In genomic region chr15:74995182-74995778, GRCh38 we compare ENCODE assay signal across 8 cellular contexts. TPM values are rescaled to one million over a fixed set of nuclear protein-coding genes. Genes with fewer than 3 reads are reported as not detected.
DNase-seq lines count a peak whose midpoint lies in the region; ATAC-seq and TF ChIP-seq lines count a peak whose summit lies in the region.

TSS of gene SCAMP5 (plus strand) at chr15:74995563. CDS start at chr15:75011840, 16,277 bp downstream.

- peak; percentile 91 to 98 for ATAC-seq in left cardiac atrium

- no peak within 1 kb of the TSS for H2BK5ac ChIP-seq in trophoblast cell (ENCODE audit: low read depth, low read length, poor library complexity)

- H3K23ac ChIP-seq in trophoblast cell (ENCODE audit: low read length): no peak within 1 kb of the TSS

- no peak within 1 kb of the TSS for H3K18ac ChIP-seq in trophoblast cell (ENCODE audit: low read length)

- H3K36me3 ChIP-seq in trophoblast cell (ENCODE audit: control insufficient read depth in 1 of 2, insufficient read depth in 2 of 2, low read length in 2 of 2): no peaks in the 10 kb centered on the region
- H3K36me3 ChIP-seq in tibial artery: no peaks in the 10 kb centered on the region

- H3K27ac ChIP-seq in trophoblast cell (ENCODE audit: low read depth, low read length) (no peak within 1 kb of the TSS), tibial artery (no peak within 1 kb of the TSS)

- H3K4me3 ChIP-seq in HFF-Myc (replicated peaks; ENCODE audit: low read depth, low read length) (peak within 1 kb of the TSS; percentile 60), trophoblast cell (ENCODE audit: low read depth, low read length) (peak within 1 kb of the TSS; percentile 91), tibial artery (peak within 1 kb of the TSS; percentile 44 to 66)

- peak within 1 kb of the TSS; percentile 98 for H2AFZ ChIP-seq in trophoblast cell (ENCODE audit: insufficient read depth, low read length, poor library complexity)

- H2BK120ac ChIP-seq in trophoblast cell (ENCODE audit: insufficient read depth, low read length, poor library complexity): no peak within 1 kb of the TSS

- no peak within 1 kb of the TSS for H3K27ac Mint-ChIP-seq in T-helper 1 cell treated with Interleukin-12 subunit alpha and Interleukin-12 subunit beta and Interleukin-4 antibody, amounts not matched to agents 30 μg/mL and 1 μg/mL, for 36 hours

- H3K4ac ChIP-seq in trophoblast cell (ENCODE audit: low read depth, low read length): no peak within 1 kb of the TSS

- peaks cover 3% of the 10 kb centered on the region for H3K9me3 ChIP-seq in trophoblast cell (ENCODE audit: insufficient read depth, low read depth, low read length)
- H3K9me3 ChIP-seq in tibial artery: no peaks in the 10 kb centered on the region

- no peaks in the 10 kb centered on the region for H3K9me3 Mint-ChIP-seq in T-helper 1 cell treated with Interleukin-12 subunit alpha and Interleukin-12 subunit beta and Interleukin-4 antibody, amounts not matched to agents 30 μg/mL and 1 μg/mL, for 36 hours

- no peak within 1 kb of the TSS for H2AK5ac ChIP-seq in trophoblast cell (ENCODE audit: low read length)

- peak within 1 kb of the TSS; percentile 55 for H4K8ac ChIP-seq in trophoblast cell (ENCODE audit: low read depth, low read length)

- peaks cover 3 to 6% of the 10 kb centered on the region in 2 experiments for H3K4me1 ChIP-seq in trophoblast cell (ENCODE audit: control insufficient read depth in 1 of 2, insufficient read depth in 2 of 2, low read length in 2 of 2)
- H3K4me1 ChIP-seq in tibial artery: peaks cover 0 to 16% (median 13%) of the 10 kb centered on the region in 4 donors

- H2BK12ac ChIP-seq in trophoblast cell (ENCODE audit: low read length): no peak within 1 kb of the TSS

- H4K91ac ChIP-seq in trophoblast cell (ENCODE audit: low read depth, low read length): no peak within 1 kb of the TSS

- H3K14ac ChIP-seq in trophoblast cell (ENCODE audit: low read length): no peak within 1 kb of the TSS

- TF ChIP-seq CTCF in HFF-Myc (IDR thresholded peaks at IDR 0.05; ENCODE audit: low read depth, low read length, missing control alignments) (no peak), tibial artery (IDR thresholded peaks at IDR 0.05) (no peak)

- H4K12ac ChIP-seq in trophoblast cell (ENCODE audit: low read depth, low read length): no peak within 1 kb of the TSS

- intact Hi-C loops in left cardiac atrium (cut with DNase I) (no loop called here), tibial artery (cut with DNase I; ENCODE audit: low total_unique reads) (no loop called here)

- no peaks in the 10 kb centered on the region for H3K36me3 Mint-ChIP-seq in T-helper 1 cell treated with Interleukin-12 subunit alpha and Interleukin-12 subunit beta and Interleukin-4 antibody, amounts not matched to agents 30 μg/mL and 1 μg/mL, for 36 hours (ENCODE audit: low read depth)

- peaks cover 7% of the 10 kb centered on the region for H3K4me1 Mint-ChIP-seq in T-helper 1 cell treated with Interleukin-12 subunit alpha and Interleukin-12 subunit beta and Interleukin-4 antibody, amounts not matched to agents 30 μg/mL and 1 μg/mL, for 36 hours (ENCODE audit: low read depth)

- peaks cover 42% of the 10 kb centered on the region for H3K27me3 Mint-ChIP-seq in T-helper 1 cell treated with Interleukin-12 subunit alpha and Interleukin-12 subunit beta and Interleukin-4 antibody, amounts not matched to agents 30 μg/mL and 1 μg/mL, for 36 hours (ENCODE audit: low read depth)

- no peaks in the 10 kb centered on the region for H3K79me1 ChIP-seq in trophoblast cell (ENCODE audit: low read length)

- DNase-seq in DMS53 treated with DMSO at 0.1 percent for 48 hours (lab: John Stamatoyannopoulos, UW; ENCODE audit: unreplicated experiment) (peak; percentile 81), HFF-Myc (ENCODE audit: extremely low read depth, low read depth) (peak; percentile 78), NCI-H146 treated with DMSO at 0.1 percent for 48 hours (lab: John Stamatoyannopoulos, UW; ENCODE audit: unreplicated experiment) (peak; percentile 67), amygdala (lab: John Stamatoyannopoulos, UW) (peak; percentile 36 to 96 (median 87)), left cardiac atrium (peak; percentile 96), trophoblast cell (peak; percentile 84 to 95), tibial artery (peak; percentile 87 to 90)

- H3K27me3 ChIP-seq in trophoblast cell (ENCODE audit: insufficient read depth, low read length): peaks cover 9% of the 10 kb centered on the region
- peaks cover 3 to 45% of the 10 kb centered on the region in 2 donors for H3K27me3 ChIP-seq in tibial artery

- peak within 1 kb of the TSS; percentile 96 for H3K4me2 ChIP-seq in trophoblast cell (ENCODE audit: low read length)

- no CpG with 5 or more reads among the region's 58 CpGs for WGBS in trophoblast cell (ENCODE audit: extremely low coverage, insufficient coverage, insufficient read length)

- H3K9ac ChIP-seq in trophoblast cell (ENCODE audit: low read length): peak within 1 kb of the TSS; percentile 80

- H3K4me3 Mint-ChIP-seq in T-helper 1 cell treated with Interleukin-12 subunit alpha and Interleukin-12 subunit beta and Interleukin-4 antibody, amounts not matched to agents 30 μg/mL and 1 μg/mL, for 36 hours: peak within 1 kb of the TSS; percentile 54

- H3K79me2 ChIP-seq in trophoblast cell (ENCODE audit: control insufficient read depth, insufficient read depth, low read length, poor library complexity): no peaks in the 10 kb centered on the region

RNA-seq across cellular contexts. Expression of gene SCAMP5, which starts in this region (rescaled TPM):
- 1 to 10 TPM; 4.5 to 5.7 TPM for total RNA-seq in left cardiac atrium
- polyA plus RNA-seq in trophoblast cell (2013): 3.7 and 4.3 TPM in 2 replicates
